19 cellular contexts compared by ENCODE assay signal in genomic region chr9:112326194-112326593, GRCh38. TPM values are rescaled to one million over a fixed set of nuclear protein-coding genes. Genes with fewer than 3 reads are reported as not detected.
DNase-seq lines count a peak whose midpoint lies in the region; ATAC-seq and TF ChIP-seq lines count a peak whose summit lies in the region.
"Had no signal": no experiment of that assay in that cellular context is flagged by ENCODE, and none has a peak within 500 bp of the region (broad histone marks: within the 10 kb centered on the region; RNA-seq: fewer than 3 reads in every experiment).

No MANE protein-coding gene starts in this region.

- intact Hi-C loops in OCI-LY7 (cut with micrococcal nuclease; ENCODE audit: unreplicated experiment) = no loop called here
- intact Hi-C loops in adrenal gland (cut with DNase I) = no loop called here

- H3K4me1 ChIP-seq in OCI-LY7 (ENCODE audit: insufficient read depth, low read length, poor library complexity, severe bottlenecking) (peaks cover 17% of the 10 kb centered on the region), adrenal gland (replicated peaks in 1 of 2) (peaks cover 0 to 27% of the 10 kb centered on the region in 2 donors)

- 60 to 80% (median 68%) methylated on average over 3 of the region's 3 CpGs for WGBS in adrenal gland, 4 donors

- no peaks in the 10 kb centered on the region for H3K27me3 Mint-ChIP-seq in natural killer cell treated with Interleukin-12 subunit alpha and Interleukin-12 subunit beta and Interleukin-15 and Interleukin-18, amount 100 ng/mL, for 72 hours
- H3K27me3 Mint-ChIP-seq: activated CD4-positive, alpha-beta T cell treated with anti-CD3 and anti-CD28 coated beads, Interleukin-2, amount 10 ng/mL, durations not matched to agents 7 days and 5 days had no signal

- peaks cover 97% of the 10 kb centered on the region for H3K79me2 ChIP-seq in OCI-LY7 (ENCODE audit: insufficient read depth, low read depth, low read length)

- no peak overlapping the region for H3K27ac ChIP-seq in OCI-LY7 (ENCODE audit: low read depth, low read length, poor library complexity, severe bottlenecking)
- H3K27ac ChIP-seq in adrenal gland = no peak overlapping the region
- H3K27ac ChIP-seq in WERI-Rb-1 = no peak overlapping the region
- H3K27ac ChIP-seq: BLaER1, testis had no signal

- peaks cover 5% of the 10 kb centered on the region for H3K9me3 Mint-ChIP-seq in natural killer cell treated with Interleukin-12 subunit alpha and Interleukin-12 subunit beta and Interleukin-15 and Interleukin-18, amount 100 ng/mL, for 72 hours

- H3K4me2 ChIP-seq in OCI-LY7 (ENCODE audit: low read length) = 0 out of 2 replicates have a peak overlapping the region, but pooled peaks have one; percentile 9
- H3K4me2 ChIP-seq: BLaER1, SK-N-SH had no signal

- H3K9me3 ChIP-seq in OCI-LY7 (ENCODE audit: low read length) (0 out of 2 replicates have a peak, but pooled peaks cover 8% of the 10 kb centered on the region), adrenal gland (replicated peaks in 1 of 3) (no peaks in the 10 kb centered on the region), WERI-Rb-1 (ENCODE audit: severe bottlenecking) (no peaks in the 10 kb centered on the region)
- H3K9me3 ChIP-seq: body of pancreas, SK-N-SH, testis had no signal

- TF ChIP-seq CTCF in OCI-LY7 (conservative IDR thresholded peaks at IDR 0.05; ENCODE audit: low read length) (no peak), adrenal gland (IDR thresholded peaks at IDR 0.05) (no peak), WERI-Rb-1 (IDR thresholded peaks at IDR 0.05; ENCODE audit: low read depth, low read length) (no peak)

- no peaks in the 10 kb centered on the region for H3K9me2 ChIP-seq in OCI-LY7 (ENCODE audit: insufficient read depth, low read length)
- H3K9me2 ChIP-seq: SK-N-SH had no signal

- H3K27ac Mint-ChIP-seq in natural killer cell treated with Interleukin-12 subunit alpha and Interleukin-12 subunit beta and Interleukin-15 and Interleukin-18, amount 100 ng/mL, for 72 hours = peak overlapping the region; percentile 53 to 59

- H2AFZ ChIP-seq in OCI-LY7 (ENCODE audit: low read length) = no peak overlapping the region

- TF ChIP-seq POLR2A in adrenal gland (IDR thresholded peaks at IDR 0.05) = no peak

- no peak overlapping the region for H3K4me3 Mint-ChIP-seq in natural killer cell treated with Interleukin-12 subunit alpha and Interleukin-12 subunit beta and Interleukin-15 and Interleukin-18, amount 100 ng/mL, for 72 hours
- H3K4me3 Mint-ChIP-seq: activated CD4-positive, alpha-beta T cell treated with anti-CD3 and anti-CD28 coated beads, Interleukin-2, amount 10 ng/mL, durations not matched to agents 7 days and 5 days; neural crest cell had no signal

- peaks cover 8% of the 10 kb centered on the region for H3K36me3 Mint-ChIP-seq in natural killer cell treated with Interleukin-12 subunit alpha and Interleukin-12 subunit beta and Interleukin-15 and Interleukin-18, amount 100 ng/mL, for 72 hours

- DNase-seq in OCI-LY7 (ENCODE audit: low spot score) = peak; percentile 19
- DNase-seq in natural killer cell treated with Interleukin-12 subunit alpha and Interleukin-12 subunit beta and Interleukin-15 and Interleukin-18, amount 100 ng/mL, for 72 hours (ENCODE audit: low spot score) = no peak
- no peak for DNase-seq in adrenal gland
- DNase-seq in NCI-H446 (lab: John Stamatoyannopoulos, UW) = no peak
- DNase-seq in WERI-Rb-1 = no peak
- DNase-seq: activated CD4-positive, alpha-beta T cell treated with anti-CD3 and anti-CD28 coated beads, Interleukin-2, amount 10 ng/mL, durations not matched to agents 7 days and 5 days; activated naive CD4-positive, alpha-beta T cell; hypothalamus; mesendoderm; NCI-H1105 treated with DMSO at 0.1 percent for 48 hours; SK-N-SH; stimulated activated CD4-positive, alpha-beta T cell treated with anti-CD3 and anti-CD28 coated beads, Interleukin-12 subunit alpha, Interleukin-12 subunit beta, amount 100 ng/mL, for 4 hours; testis had no signal

- CTCF ChIA-PET in OCI-LY7 (lab: Charles Lee; ENCODE audit: unreplicated experiment) = interaction anchor here (1.4 kb wide), 1 partner anchor 9 kb away, joined by 3 read pairs; no protein-coding TSS in a partner anchor

- H3K4me3 ChIP-seq in OCI-LY7 (ENCODE audit: low read depth, low read length, poor library complexity, severe bottlenecking) = no peak overlapping the region
- H3K4me3 ChIP-seq in adrenal gland = no peak overlapping the region
- H3K4me3 ChIP-seq in WERI-Rb-1 (ENCODE audit: low read depth, low read length) = no peak overlapping the region
- H3K4me3 ChIP-seq: BLaER1, body of pancreas, testis had no signal

- H3K27me3 ChIP-seq in adrenal gland (no peaks in the 10 kb centered on the region), WERI-Rb-1 (ENCODE audit: insufficient read depth, low read depth, severe bottlenecking) (no peaks in the 10 kb centered on the region)
- H3K27me3 ChIP-seq: BLaER1, body of pancreas, testis had no signal

- H3K4me1 Mint-ChIP-seq in natural killer cell treated with Interleukin-12 subunit alpha and Interleukin-12 subunit beta and Interleukin-15 and Interleukin-18, amount 100 ng/mL, for 72 hours (ENCODE audit: low read depth in 2 of 2) = peaks cover 48 to 54% of the 10 kb centered on the region in 2 donors

- ATAC-seq in GM18517 (IDR thresholded peaks at IDR 0.05; ENCODE audit: unreplicated experiment) (peak; percentile 60), HG02852 (IDR thresholded peaks at IDR 0.05; ENCODE audit: unreplicated experiment) (peak; percentile 53), HG03045 (IDR thresholded peaks at IDR 0.05; ENCODE audit: unreplicated experiment) (no peak)
- ATAC-seq in natural killer cell treated with Interleukin-12 subunit alpha and Interleukin-12 subunit beta and Interleukin-15 and Interleukin-18, amount 100 ng/mL, for 72 hours = no peak
- ATAC-seq: body of pancreas had no signal

- H3K36me3 ChIP-seq in OCI-LY7 (ENCODE audit: insufficient read depth, low read length) (peaks cover 66% of the 10 kb centered on the region), adrenal gland (replicated peaks in 1 of 2) (no peaks in the 10 kb centered on the region), WERI-Rb-1 (peaks cover 6% of the 10 kb centered on the region)

- POLR2A ChIA-PET in OCI-LY7 (lab: Charles Lee) = interaction anchor here (1.0 to 1.1 kb wide), 2 partner anchors 37 to 218 kb away, joined by 3 read pairs; no protein-coding TSS in a partner anchor

- H4K20me1 ChIP-seq in OCI-LY7 (ENCODE audit: insufficient read depth, low read length) = no peaks in the 10 kb centered on the region; the same call in 1 of the 2 replicates

- no TSS peak for BruUV-seq in OCI-LY7 (replicated peaks; lab: Mats Ljungman, UMichigan)

RNA-seq across cellular contexts. Expression of gene PTBP3, which starts 7.2 kb away (rescaled TPM):
- total RNA-seq in OCI-LY7 (2014; rRNA removed; shearing (Covaris generic)) = 33.2 and 38.1 TPM in 2 replicates
- 98.2 and 129 TPM in 2 replicates for total RNA-seq in OCI-LY7 (2022)
- total RNA-seq in natural killer cell treated with Interleukin-12 subunit alpha and Interleukin-12 subunit beta and Interleukin-15 and Interleukin-18, amount 100 ng/mL, for 72 hours = 100 to 1,000 TPM; 123 to 143 TPM
- 10 to 100 TPM; 21.6 to 56.6 (median 42.6) TPM for total RNA-seq in adrenal gland
- polyA plus RNA-seq in adrenal gland = 10 to 100 TPM in 1 of 3 donors, 1 to 10 TPM in 2; 4.4 to 15.2 (median 6.3) TPM

RNA-seq across cellular contexts. Expression of gene HSDL2, which starts 53.7 kb away (rescaled TPM):
- total RNA-seq in OCI-LY7 (2014; rRNA removed; shearing (Covaris generic)) = 10.0 and 12.7 TPM in 2 replicates
- total RNA-seq in OCI-LY7 (2022) = 16.6 and 17.1 TPM in 2 replicates
- 10 to 100 TPM; 15.6 to 19.6 TPM for total RNA-seq in natural killer cell treated with Interleukin-12 subunit alpha and Interleukin-12 subunit beta and Interleukin-15 and Interleukin-18, amount 100 ng/mL, for 72 hours
- 100 to 1,000 TPM in 2 of 8 donors, 10 to 100 TPM in 6; 60.3 to 102 (median 85.2) TPM for total RNA-seq in adrenal gland
- 100 to 1,000 TPM in 1 of 3 donors, 10 to 100 TPM in 2; 43.8 to 127 (median 51.6) TPM for polyA plus RNA-seq in adrenal gland

Comparison
In these comparisons a context has a peak if more than half of its experiments do, and no peak if none do; other contexts are left out.
1. ATAC-seq: peak in GM18517 (single experiment) and HG02852 (single experiment); none in natural killer cell treated with Interleukin-12 subunit alpha and Interleukin-12 subunit beta and Interleukin-15 and Interleukin-18, amount 100 ng/mL, for 72 hours (0 of 2) and HG03045 (single experiment).